In genomic region chr12:113162102-113163029, GRCh38 we compare ENCODE assay signal across 10 cellular contexts. TPM values are rescaled to one million over a fixed set of nuclear protein-coding genes. Genes with fewer than 3 reads are reported as not detected.
DNase-seq lines count a peak whose midpoint lies in the region; ATAC-seq, FAIRE-seq and TF ChIP-seq lines count a peak whose summit lies in the region.
"Had no signal": no experiment of that assay in that cellular context is flagged by ENCODE, and none has a peak within 500 bp of the region (broad histone marks: within the 10 kb centered on the region; RNA-seq: fewer than 3 reads in every experiment).

No MANE protein-coding gene starts in this region.

- H3K23me2 ChIP-seq in H1 (ENCODE audit: low read depth, low read length), result 0 out of 2 replicates have a peak, but pooled peaks cover 3% of the 10 kb centered on the region

- H3K4me2 ChIP-seq in H1 (ENCODE audit: insufficient read depth in 1 of 2, low read depth in 2 of 2, low read length in 2 of 2), result peak overlapping the region; percentile 18 to 37; a peak in 2 of 4 replicates

- H3K79me2 ChIP-seq in H1 (ENCODE audit: control insufficient read depth in 1 of 2, insufficient read depth in 2 of 2, low read length in 2 of 2), result no peaks in the 10 kb centered on the region

- H2AK5ac ChIP-seq in H1 (ENCODE audit: low read depth, low read length), result no peak overlapping the region

- peaks cover 39% of the 10 kb centered on the region for H3K36me3 Mint-ChIP-seq in activated naive CD8-positive, alpha-beta T cell treated with anti-CD3 and anti-CD28 coated beads, Interleukin-2, amount 50 U/mL, for 24 hours (ENCODE audit: low read depth)
- peaks cover 40% of the 10 kb centered on the region for H3K36me3 Mint-ChIP-seq in mesothelial cell of epicardium

- no peaks in the 10 kb centered on the region for H3K9me3 Mint-ChIP-seq in activated naive CD8-positive, alpha-beta T cell treated with anti-CD3 and anti-CD28 coated beads, Interleukin-2, amount 50 U/mL, for 24 hours
- no peaks in the 10 kb centered on the region for H3K9me3 Mint-ChIP-seq in mesothelial cell of epicardium

- H3K4me3 ChIP-seq in H1 (ENCODE audit: extremely low read depth in 1 of 4, insufficient read depth in 2 of 4, low read depth in 3 of 4, low read length in 4 of 4) (no peak overlapping the region), mesodermal cell (ENCODE audit: extremely low read depth, insufficient read depth, low read length, poor library complexity, severe bottlenecking) (no peak overlapping the region)

- POLR2A ChIA-PET in H1 (lab: Charles Lee; ENCODE audit: partially characterized antibody), result interaction anchor here (0.8 to 4.3 kb wide), 9 partner anchors 8 to 61 kb away, joined by 3 to 28 read pairs (median 4); partner anchors contain the start of genes DDX54 and RITA1

- H3K27me3 Mint-ChIP-seq in activated naive CD8-positive, alpha-beta T cell treated with anti-CD3 and anti-CD28 coated beads, Interleukin-2, amount 50 U/mL, for 24 hours, result no peaks in the 10 kb centered on the region
- H3K27me3 Mint-ChIP-seq in mesothelial cell of epicardium (ENCODE audit: low read depth), result no peaks in the 10 kb centered on the region

- H3K9me3 ChIP-seq in H1 (ENCODE audit: insufficient read depth in 2 of 2, low read depth in 1 of 2, low read length in 1 of 2) (no peaks in the 10 kb centered on the region), mesodermal cell (ENCODE audit: control insufficient read depth, low read length) (no peaks in the 10 kb centered on the region)

- no peak overlapping the region for H3K14ac ChIP-seq in H1 (ENCODE audit: insufficient read length)

- no peaks in the 10 kb centered on the region; the same call in 1 of the 2 replicates for H3K79me1 ChIP-seq in H1 (ENCODE audit: low read depth, low read length)

- H3K4ac ChIP-seq in H1 (replicated peaks; ENCODE audit: insufficient read length, low read depth, low read length), result no peak overlapping the region

- no peak for ATAC-seq in activated naive CD8-positive, alpha-beta T cell treated with anti-CD3 and anti-CD28 coated beads, Interleukin-2, amount 50 U/mL, for 24 hours
- no peak for ATAC-seq in GM19455 (IDR thresholded peaks at IDR 0.05; ENCODE audit: unreplicated experiment)

- H2BK5ac ChIP-seq in H1 (ENCODE audit: low read depth, low read length), result peak overlapping the region; percentile 68

- no peak overlapping the region for H3K4me3 Mint-ChIP-seq in activated naive CD8-positive, alpha-beta T cell treated with anti-CD3 and anti-CD28 coated beads, Interleukin-2, amount 50 U/mL, for 24 hours
- H3K4me3 Mint-ChIP-seq in mesothelial cell of epicardium, result no peak overlapping the region

- peaks cover 20 to 52% (median 41%) of the 10 kb centered on the region in 4 experiments; a peak in 7 of 8 replicates for H3K36me3 ChIP-seq in H1 (ENCODE audit: control insufficient read depth in 2 of 4, insufficient read depth in 4 of 4, low read length in 3 of 4)
- peaks cover 80% of the 10 kb centered on the region for H3K36me3 ChIP-seq in mesodermal cell (ENCODE audit: control insufficient read depth, insufficient read depth, low read length)

- peaks cover 16 to 20% of the 10 kb centered on the region in 2 experiments for H4K20me1 ChIP-seq in H1 (replicated peaks in 1 of 2; ENCODE audit: control insufficient read depth in 1 of 2, insufficient read depth in 2 of 2, low read length in 2 of 2)

- H3K27ac ChIP-seq in H1 (ENCODE audit: low read depth, low read length) (peak overlapping the region; percentile 39; the same call in 1 of the 2 replicates), mesodermal cell (ENCODE audit: low read depth, low read length, severe bottlenecking) (peak overlapping the region; percentile 41)

- no peak overlapping the region for H2AFZ ChIP-seq in H1 (ENCODE audit: low read length)

- no peaks in the 10 kb centered on the region for H3K27me3 ChIP-seq in H1 (replicated peaks in 1 of 4; ENCODE audit: control insufficient read depth in 3 of 4, extremely low read depth in 1 of 4, insufficient read depth in 3 of 4, low read length in 3 of 4)

- H2BK20ac ChIP-seq in H1 (ENCODE audit: low read length), result no peak overlapping the region

- no peak for FAIRE-seq in GM12892 (lab: Jason Lieb, UNC)
- FAIRE-seq in H1 (lab: Jason Lieb, UNC), result no peak

- no peak overlapping the region for H3K27ac Mint-ChIP-seq in activated naive CD8-positive, alpha-beta T cell treated with anti-CD3 and anti-CD28 coated beads, Interleukin-2, amount 50 U/mL, for 24 hours
- no peak overlapping the region for H3K27ac Mint-ChIP-seq in mesothelial cell of epicardium

- no peak overlapping the region for H4K91ac ChIP-seq in H1 (replicated peaks; ENCODE audit: insufficient read length, low read length)

- TF ChIP-seq CTCF in H1 (IDR thresholded peaks at IDR 0.05; ENCODE audit: control extremely low read depth in 1 of 3, insufficient read depth in 1 of 3, low read depth in 1 of 3, low read length in 3 of 3), result no peak
- TF ChIP-seq CTCF in mesothelial cell of epicardium (IDR thresholded peaks at IDR 0.05; ENCODE audit: unreplicated experiment), result no peak

- no peak overlapping the region for H2BK120ac ChIP-seq in H1 (replicated peaks; ENCODE audit: low read depth, low read length)

- no peak overlapping the region for H3K56ac ChIP-seq in H1 (replicated peaks; ENCODE audit: insufficient read length, low read depth, low read length)

- no peak overlapping the region for H3K18ac ChIP-seq in H1 (ENCODE audit: extremely low read depth, low read length)

- 0 out of 2 replicates have a peak, but pooled peaks have one; percentile 25 for TF ChIP-seq POLR2A in GM12892 (IDR thresholded peaks at IDR 0.05; ENCODE audit: low read depth, low read length)
- TF ChIP-seq POLR2A in H1 (IDR thresholded peaks at IDR 0.05; ENCODE audit: control extremely low read depth in 1 of 2, low read depth in 2 of 2, low read length in 2 of 2), result no peak

- H3K4me1 Mint-ChIP-seq in activated naive CD8-positive, alpha-beta T cell treated with anti-CD3 and anti-CD28 coated beads, Interleukin-2, amount 50 U/mL, for 24 hours, result peaks cover 5% of the 10 kb centered on the region
- H3K4me1 Mint-ChIP-seq in mesothelial cell of epicardium, result no peaks in the 10 kb centered on the region

- no peak overlapping the region for H3K23ac ChIP-seq in H1 (ENCODE audit: insufficient read length)

- DNase-seq in GM12892 (ENCODE audit: insufficient read length) (no peak), NCI-H82 treated with DMSO at 0.1 percent for 48 hours (lab: John Stamatoyannopoulos, UW; ENCODE audit: unreplicated experiment) (peak; percentile 34), H1 (ENCODE audit: low read depth in 1 of 2, low spot score in 2 of 2) (no peak), NCI-H1105 (lab: John Stamatoyannopoulos, UW) (no peak), mesothelial cell of epicardium (ENCODE audit: low spot score in 2 of 2, unreplicated experiment in 2 of 2) (no peak)
- DNase-seq in activated naive CD8-positive, alpha-beta T cell treated with anti-CD3 and anti-CD28 coated beads, Interleukin-2, amount 50 U/mL, for 24 hours, result no peak
- DNase-seq: activated CD8-positive, alpha-beta memory T cell treated with anti-CD3 and anti-CD28 coated beads for 24 hours had no signal

- WGBS in H1 (ENCODE audit: extremely low coverage in 1 of 2, insufficient coverage in 1 of 2, insufficient read length in 1 of 2, insufficient replicate concordance in 2 of 2, low coverage in 1 of 2, low lambda C conversion rate in 2 of 2, missing lambda C conversion rate in 1 of 2), 2 experiments, result 77% methylated on average over 17 of the region's 25 CpGs; no CpG with 5 or more reads in 1 of the 2 experiments
- 73 to 77% methylated on average over 15 to 22 of the region's 25 CpGs for WGBS in mesodermal cell (ENCODE audit: insufficient coverage in 2 of 2), 2 experiments

- no peak overlapping the region for H2BK15ac ChIP-seq in H1 (ENCODE audit: low read length)

- CTCF ChIA-PET in H1 (lab: Charles Lee; ENCODE audit: partially characterized antibody), result interaction anchor here (0.6 to 11.2 kb wide), 9 partner anchors 9 to 257 kb away, joined by 3 to 114 read pairs (median 4); partner anchors contain the start of gene RASAL1

- no peak for TF ChIP-seq RAD21 in H1 (IDR thresholded peaks at IDR 0.05 in 1 of 2, conservative IDR thresholded peaks at IDR 0.05 in 1 of 2; ENCODE audit: low read depth in 2 of 2, low read length in 2 of 2)

- TF ChIP-seq EP300 in H1 (IDR thresholded peaks at IDR 0.05; ENCODE audit: borderline replicate concordance in 1 of 2, low read depth in 2 of 2, low read length in 2 of 2), result no peak

- H4K8ac ChIP-seq in H1 (ENCODE audit: extremely low read depth, insufficient read depth, low read length), result no peak overlapping the region; the same call in 1 of the 2 replicates

- no peak overlapping the region for H2BK12ac ChIP-seq in H1 (ENCODE audit: low read depth, low read length)

- no peak overlapping the region; a peak in 1 of 7 replicates for H3K9ac ChIP-seq in H1 (replicated peaks in 1 of 4; ENCODE audit: extremely low read depth in 1 of 4, low read depth in 3 of 4, low read length in 3 of 4)

- H4K5ac ChIP-seq in H1 (ENCODE audit: insufficient read length, low read depth, low read length), result no peak overlapping the region

- H3K4me1 ChIP-seq in H1 (replicated peaks in 1 of 4; ENCODE audit: control insufficient read depth in 3 of 4, insufficient read depth in 4 of 4, low read length in 3 of 4) (peaks cover 5 to 13% (median 9%) of the 10 kb centered on the region in 4 experiments), mesodermal cell (ENCODE audit: control insufficient read depth, insufficient read depth, low read length, poor library complexity, severe bottlenecking) (peaks cover 17% of the 10 kb centered on the region)

RNA-seq across cellular contexts. Expression of gene CFAP73, which starts 12.8 kb away (rescaled TPM):
- polyA plus RNA-seq in GM12892 (2012; ENCODE audit: missing spikeins), result 0.36 TPM
- total RNA-seq in H1 (2021; fragmentation: NEBNext Ultra II Directional; extraction: Animal tissue kit (Norgen Biotek cat#: 25700)), result 0.56 TPM in 1 of 2 replicates, not detected in the other
- 0.45 and 0.80 TPM in 2 replicates for polyA plus RNA-seq in H1 (2011; rRNA removed)
- 0.92 TPM for polyA plus RNA-seq in H1 (2011; cell fraction: cytosol; rRNA removed)
- 1.3 TPM for polyA plus RNA-seq in H1 (2011; cell fraction: nucleus; rRNA removed)
- 0.27 to 0.42 TPM (median 0.36 TPM) in 4 replicates for polyA plus RNA-seq in H1 (2012, experiment 1 of 2)
- polyA plus RNA-seq in H1 (2012, experiment 2 of 2), result 0.22 TPM
- polyA plus RNA-seq in H1 (2013, experiment 1 of 2), result 0.14 TPM
- 0.26 TPM for polyA plus RNA-seq in H1 (2013, experiment 2 of 2)
- not detected in 2 replicates for polyA minus RNA-seq in H1 (2011; rRNA and poly(A)+ RNA removed)
- polyA minus RNA-seq in H1 (2011; cell fraction: cytosol; rRNA and poly(A)+ RNA removed), result not detected
- 0.90 TPM for polyA minus RNA-seq in H1 (2011; cell fraction: nucleus; rRNA and poly(A)+ RNA removed)
- polyA plus RNA-seq in mesodermal cell (2013, experiment 1 of 2), result not detected
- not detected for polyA plus RNA-seq in mesodermal cell (2013, experiment 2 of 2)
- not detected in 3 replicates for total RNA-seq in mesothelial cell of epicardium
- total RNA-seq: urinary bladder had no signal

RNA-seq across cellular contexts. Expression of gene DDX54, which starts 22.9 kb away (rescaled TPM):
- 27.4 TPM for polyA plus RNA-seq in GM12892 (2012; ENCODE audit: missing spikeins)
- 112 and 113 TPM in 2 replicates for total RNA-seq in H1 (2021; fragmentation: NEBNext Ultra II Directional; extraction: Animal tissue kit (Norgen Biotek cat#: 25700))
- polyA plus RNA-seq in H1 (2011; rRNA removed), result 64.9 and 98.5 TPM in 2 replicates
- 104 TPM for polyA plus RNA-seq in H1 (2011; cell fraction: cytosol; rRNA removed)
- 85.4 TPM for polyA plus RNA-seq in H1 (2011; cell fraction: nucleus; rRNA removed)
- 58.9 to 84.2 TPM (median 67.7 TPM) in 4 replicates for polyA plus RNA-seq in H1 (2012, experiment 1 of 2)
- polyA plus RNA-seq in H1 (2012, experiment 2 of 2), result 47.5 TPM
- polyA plus RNA-seq in H1 (2013, experiment 1 of 2), result 60.7 TPM
- 54.4 TPM for polyA plus RNA-seq in H1 (2013, experiment 2 of 2)
- 47.0 and 60.0 TPM in 2 replicates for polyA minus RNA-seq in H1 (2011; rRNA and poly(A)+ RNA removed)
- polyA minus RNA-seq in H1 (2011; cell fraction: cytosol; rRNA and poly(A)+ RNA removed), result 44.5 TPM
- polyA minus RNA-seq in H1 (2011; cell fraction: nucleus; rRNA and poly(A)+ RNA removed), result 37.9 TPM
- 43.4 TPM for polyA plus RNA-seq in mesodermal cell (2013, experiment 1 of 2)
- 35.9 TPM for polyA plus RNA-seq in mesodermal cell (2013, experiment 2 of 2)
- total RNA-seq in mesothelial cell of epicardium, result 66.7 to 74.5 TPM (median 69.0 TPM) in 3 replicates

RNA-seq across cellular contexts. Expression of gene RITA1, which starts 23.2 kb away (rescaled TPM):
- polyA plus RNA-seq in GM12892 (2012; ENCODE audit: missing spikeins), result 10.5 TPM
- total RNA-seq in H1 (2021; fragmentation: NEBNext Ultra II Directional; extraction: Animal tissue kit (Norgen Biotek cat#: 25700)), result 25.8 and 26.4 TPM in 2 replicates
- polyA plus RNA-seq in H1 (2011; rRNA removed), result 24.1 and 31.0 TPM in 2 replicates
- polyA plus RNA-seq in H1 (2011; cell fraction: cytosol; rRNA removed), result 25.4 TPM
- 19.1 TPM for polyA plus RNA-seq in H1 (2011; cell fraction: nucleus; rRNA removed)
- polyA plus RNA-seq in H1 (2012, experiment 1 of 2), result 21.0 to 23.7 TPM (median 23.5 TPM) in 4 replicates
- 32.3 TPM for polyA plus RNA-seq in H1 (2012, experiment 2 of 2)
- 16.0 TPM for polyA plus RNA-seq in H1 (2013, experiment 1 of 2)
- polyA plus RNA-seq in H1 (2013, experiment 2 of 2), result 16.6 TPM
- 10.5 and 15.2 TPM in 2 replicates for polyA minus RNA-seq in H1 (2011; rRNA and poly(A)+ RNA removed)
- 12.2 TPM for polyA minus RNA-seq in H1 (2011; cell fraction: cytosol; rRNA and poly(A)+ RNA removed)
- 19.0 TPM for polyA minus RNA-seq in H1 (2011; cell fraction: nucleus; rRNA and poly(A)+ RNA removed)
- polyA plus RNA-seq in mesodermal cell (2013, experiment 1 of 2), result 15.3 TPM
- 12.7 TPM for polyA plus RNA-seq in mesodermal cell (2013, experiment 2 of 2)
- total RNA-seq in mesothelial cell of epicardium, result 15.2 to 15.4 TPM (median 15.3 TPM) in 3 replicates

RNA-seq across cellular contexts. Expression of gene RASAL1, which starts 26.8 kb away (rescaled TPM):
- 2.0 TPM for polyA plus RNA-seq in GM12892 (2012; ENCODE audit: missing spikeins)
- total RNA-seq in H1 (2021; fragmentation: NEBNext Ultra II Directional; extraction: Animal tissue kit (Norgen Biotek cat#: 25700)), result 5.0 and 6.4 TPM in 2 replicates
- polyA plus RNA-seq in H1 (2011; rRNA removed), result 3.7 and 5.9 TPM in 2 replicates
- 5.3 TPM for polyA plus RNA-seq in H1 (2011; cell fraction: cytosol; rRNA removed)
- polyA plus RNA-seq in H1 (2011; cell fraction: nucleus; rRNA removed), result 11.4 TPM
- 2.7 to 5.6 TPM (median 4.5 TPM) in 4 replicates for polyA plus RNA-seq in H1 (2012, experiment 1 of 2)
- polyA plus RNA-seq in H1 (2012, experiment 2 of 2), result 3.6 TPM
- 2.6 TPM for polyA plus RNA-seq in H1 (2013, experiment 1 of 2)
- polyA plus RNA-seq in H1 (2013, experiment 2 of 2), result 2.9 TPM
- polyA minus RNA-seq in H1 (2011; rRNA and poly(A)+ RNA removed), result 2.3 and 3.4 TPM in 2 replicates
- 2.6 TPM for polyA minus RNA-seq in H1 (2011; cell fraction: cytosol; rRNA and poly(A)+ RNA removed)
- 6.4 TPM for polyA minus RNA-seq in H1 (2011; cell fraction: nucleus; rRNA and poly(A)+ RNA removed)
- polyA plus RNA-seq in mesodermal cell (2013, experiment 1 of 2), result 1.5 TPM
- 2.2 TPM for polyA plus RNA-seq in mesodermal cell (2013, experiment 2 of 2)
- 0.61 to 1.2 TPM (median 0.65 TPM) in 3 replicates for total RNA-seq in mesothelial cell of epicardium

RNA-seq across cellular contexts. Expression of gene TPCN1, which starts 58.9 kb away (rescaled TPM):
- polyA plus RNA-seq in GM12892 (2012; ENCODE audit: missing spikeins), result 23.5 TPM
- 18.1 and 21.4 TPM in 2 replicates for total RNA-seq in H1 (2021; fragmentation: NEBNext Ultra II Directional; extraction: Animal tissue kit (Norgen Biotek cat#: 25700))
- polyA plus RNA-seq in H1 (2011; rRNA removed), result 14.9 and 22.7 TPM in 2 replicates
- polyA plus RNA-seq in H1 (2011; cell fraction: cytosol; rRNA removed), result 13.7 TPM
- polyA plus RNA-seq in H1 (2011; cell fraction: nucleus; rRNA removed), result 83.7 TPM
- polyA plus RNA-seq in H1 (2012, experiment 1 of 2), result 13.6 to 25.4 TPM (median 22.3 TPM) in 4 replicates
- polyA plus RNA-seq in H1 (2012, experiment 2 of 2), result 9.8 TPM
- polyA plus RNA-seq in H1 (2013, experiment 1 of 2), result 16.1 TPM
- 15.3 TPM for polyA plus RNA-seq in H1 (2013, experiment 2 of 2)
- 18.5 and 20.8 TPM in 2 replicates for polyA minus RNA-seq in H1 (2011; rRNA and poly(A)+ RNA removed)
- 15.6 TPM for polyA minus RNA-seq in H1 (2011; cell fraction: cytosol; rRNA and poly(A)+ RNA removed)
- polyA minus RNA-seq in H1 (2011; cell fraction: nucleus; rRNA and poly(A)+ RNA removed), result 40.6 TPM
- 20.2 TPM for polyA plus RNA-seq in mesodermal cell (2013, experiment 1 of 2)
- 17.6 TPM for polyA plus RNA-seq in mesodermal cell (2013, experiment 2 of 2)
- total RNA-seq in mesothelial cell of epicardium, result 40.0 to 46.0 TPM (median 42.7 TPM) in 3 replicates
